13 cellular contexts compared by ENCODE assay signal in the genomic region with DNA sequence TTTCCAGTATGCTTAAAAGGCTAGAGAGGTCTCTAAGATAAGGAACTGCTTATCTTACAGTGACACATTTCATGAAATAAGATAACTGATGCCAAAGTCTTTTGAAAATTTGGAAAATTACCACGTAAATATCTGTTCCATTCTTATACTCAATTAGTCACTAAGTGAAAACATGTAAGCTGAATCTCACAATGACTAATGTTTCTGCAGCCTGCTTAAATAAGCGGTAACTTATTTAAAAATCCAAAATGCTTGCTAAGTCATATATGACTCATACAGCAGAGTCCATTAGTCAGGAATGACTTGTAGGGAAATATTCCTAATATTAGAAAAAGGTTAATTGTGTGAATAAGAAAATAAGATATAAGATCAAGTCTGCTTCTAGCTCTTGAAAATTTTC. TPM values are rescaled to one million over a fixed set of nuclear protein-coding genes. Genes with fewer than 3 reads are reported as not detected.
A peak's percentile ranks its signal among the peaks of the same experiment; 100 is the strongest.
DNase-seq lines count a peak whose midpoint lies in the region; ATAC-seq and TF ChIP-seq lines count a peak whose summit lies in the region.
"Had no signal": no experiment of that assay in that cellular context is flagged by ENCODE, and none has a peak within 500 bp of the region (broad histone marks: within the 10 kb centered on the region; RNA-seq: fewer than 3 reads in every experiment).

No MANE protein-coding gene starts in this region.

- H3K4me3 ChIP-seq in brain microvascular endothelial cell (ENCODE audit: low read depth, low read length) (no peak overlapping the region), mesenchymal stem cell (ENCODE audit: insufficient read depth in 1 of 2, low read depth in 1 of 2, low read length in 2 of 2) (no peak overlapping the region), left lung (no peak overlapping the region)
- H3K4me3 ChIP-seq: cardiac muscle cell, SK-N-MC had no signal

- H2BK120ac ChIP-seq in mesenchymal stem cell (ENCODE audit: low read depth, low read length) = no peak overlapping the region

- H3K9me3 ChIP-seq in mesenchymal stem cell (ENCODE audit: control insufficient read depth, low read length) = no peaks in the 10 kb centered on the region
- no peaks in the 10 kb centered on the region for H3K9me3 ChIP-seq in left lung
- H3K9me3 ChIP-seq in CD4-positive, alpha-beta T cell (ENCODE audit: control insufficient read depth, low read length) = no peaks in the 10 kb centered on the region

- H3K23ac ChIP-seq in mesenchymal stem cell (ENCODE audit: low read length in 2 of 2) = no peak overlapping the region

- no peak overlapping the region for H3K18ac ChIP-seq in mesenchymal stem cell (ENCODE audit: low read depth in 1 of 2, low read length in 2 of 2)

- no peaks in the 10 kb centered on the region for H3K79me1 ChIP-seq in mesenchymal stem cell (replicated peaks; ENCODE audit: low read length, poor library complexity, severe bottlenecking)

- H3K27me3 ChIP-seq in brain microvascular endothelial cell (replicated peaks) (no peaks in the 10 kb centered on the region), mesenchymal stem cell (ENCODE audit: control insufficient read depth in 1 of 2, insufficient read depth in 1 of 2, low read length in 2 of 2) (no peaks in the 10 kb centered on the region), left lung (no peaks in the 10 kb centered on the region)
- H3K27me3 ChIP-seq in CD4-positive, alpha-beta T cell (ENCODE audit: control insufficient read depth, insufficient read depth, low read length) = no peaks in the 10 kb centered on the region
- H3K27me3 ChIP-seq: cardiac muscle cell had no signal

- H2AFZ ChIP-seq in mesenchymal stem cell (ENCODE audit: low read depth, low read length) = no peak overlapping the region

- no peaks in the 10 kb centered on the region for H3K9me3 Mint-ChIP-seq in CD4-positive, alpha-beta T cell
- H3K9me3 Mint-ChIP-seq: activated CD4-positive, alpha-beta memory T cell treated with anti-CD3 and anti-CD28 coated beads for 36 hours had no signal

- H3K9ac ChIP-seq in mesenchymal stem cell (ENCODE audit: low read length) = peak overlapping the region; percentile 41

- H3K4me1 ChIP-seq in mesenchymal stem cell (ENCODE audit: control insufficient read depth, insufficient read depth, low read depth, low read length) (peaks cover 8% of the 10 kb centered on the region), left lung (peaks cover 0 to 24% of the 10 kb centered on the region in 2 donors)

- ATAC-seq in HG02973 (IDR thresholded peaks at IDR 0.05; ENCODE audit: unreplicated experiment) (peak; percentile 41), left lung (no peak), GM21529 (IDR thresholded peaks at IDR 0.05; ENCODE audit: unreplicated experiment) (no peak)
- ATAC-seq in CD4-positive, alpha-beta T cell (ENCODE audit: poor library complexity) = no peak

- H2AK5ac ChIP-seq in mesenchymal stem cell (ENCODE audit: low read length, severe bottlenecking) = no peak overlapping the region

- no peak overlapping the region for H3K27ac Mint-ChIP-seq in CD4-positive, alpha-beta T cell
- H3K27ac Mint-ChIP-seq: activated CD4-positive, alpha-beta memory T cell treated with anti-CD3 and anti-CD28 coated beads for 36 hours had no signal

- no peaks in the 10 kb centered on the region for H3K36me3 Mint-ChIP-seq in CD4-positive, alpha-beta T cell (ENCODE audit: low read depth)
- H3K36me3 Mint-ChIP-seq: activated CD4-positive, alpha-beta memory T cell treated with anti-CD3 and anti-CD28 coated beads for 36 hours had no signal

- H3K36me3 ChIP-seq in brain microvascular endothelial cell (replicated peaks) (no peaks in the 10 kb centered on the region), mesenchymal stem cell (ENCODE audit: control insufficient read depth in 1 of 2, insufficient read depth in 2 of 2, low read depth in 1 of 2, low read length in 2 of 2) (no peaks in the 10 kb centered on the region), left lung (no peaks in the 10 kb centered on the region)
- H3K36me3 ChIP-seq: cardiac muscle cell had no signal

- H4K8ac ChIP-seq in mesenchymal stem cell (ENCODE audit: low read length) = no peak overlapping the region

- H3K27ac ChIP-seq in brain microvascular endothelial cell = peak overlapping the region; percentile 47
- H3K27ac ChIP-seq in mesenchymal stem cell (ENCODE audit: low read length, poor library complexity, severe bottlenecking) = peak overlapping the region; percentile 38
- H3K27ac ChIP-seq in left lung = no peak overlapping the region
- no peak overlapping the region for H3K27ac ChIP-seq in CD4-positive, alpha-beta T cell (ENCODE audit: low read depth, low read length)
- H3K27ac ChIP-seq: cardiac muscle cell, SK-N-MC had no signal

- WGBS in mesenchymal stem cell = 0% methylated on average over 1 of the region's 2 CpGs

- peak; percentile 18 for DNase-seq in Daoy (ENCODE audit: low read depth)
- DNase-seq in brain microvascular endothelial cell = peak; percentile 32
- DNase-seq in mesenchymal stem cell = peak; percentile 82
- no peak for DNase-seq in left lung
- DNase-seq in NCI-H1436 (lab: John Stamatoyannopoulos, UW) = no peak
- DNase-seq in CD4-positive, alpha-beta T cell = no peak
- DNase-seq: activated CD4-positive, alpha-beta memory T cell treated with anti-CD3 and anti-CD28 coated beads for 36 hours; DND-41; posterior cingulate gyrus had no signal

- in situ Hi-C loops in brain microvascular endothelial cell (cut with HindIII; ENCODE audit: low pct_ligation_motif_present, low sequenced_read_pairs) = no loop called here

- no peak overlapping the region for H2BK15ac ChIP-seq in mesenchymal stem cell (ENCODE audit: low read depth, poor library complexity, severe bottlenecking)

- H3K4me3 Mint-ChIP-seq in CD4-positive, alpha-beta T cell = no peak overlapping the region
- H3K4me3 Mint-ChIP-seq: activated CD4-positive, alpha-beta memory T cell treated with anti-CD3 and anti-CD28 coated beads for 36 hours had no signal

- intact Hi-C loops in left lung (cut with DNase I) = no loop called here
- intact Hi-C loops in CD4-positive, alpha-beta T cell (cut with DNase I, micrococcal nuclease) = no loop called here

- no peak overlapping the region for H3K4ac ChIP-seq in mesenchymal stem cell (ENCODE audit: low read depth in 1 of 2, low read length in 2 of 2)

- no peak overlapping the region for H4K91ac ChIP-seq in mesenchymal stem cell (ENCODE audit: low read length)

- no peak overlapping the region for H3K4me2 ChIP-seq in mesenchymal stem cell (ENCODE audit: low read length, poor library complexity, severe bottlenecking)

- POLR2A ChIA-PET in CD4-positive, alpha-beta T cell (lab: Charles Lee) = no interaction called here

- H3K4me1 Mint-ChIP-seq in CD4-positive, alpha-beta T cell (ENCODE audit: low read depth) = peaks cover 6% of the 10 kb centered on the region

- peaks cover 11% of the 10 kb centered on the region for H3K27me3 Mint-ChIP-seq in CD4-positive, alpha-beta T cell

- CTCF ChIA-PET in CD4-positive, alpha-beta T cell (lab: Charles Lee) = no interaction called here

- no peak overlapping the region for H2BK12ac ChIP-seq in mesenchymal stem cell (ENCODE audit: low read length in 2 of 2)

- H3K14ac ChIP-seq in mesenchymal stem cell (ENCODE audit: low read length in 2 of 2) = no peak overlapping the region

- TF ChIP-seq CTCF in brain microvascular endothelial cell (IDR thresholded peaks at IDR 0.05; ENCODE audit: low read depth, low read length, missing control alignments) (no peak), left lung (IDR thresholded peaks at IDR 0.05) (no peak)
- no peak for TF ChIP-seq CTCF in CD4-positive, alpha-beta T cell (IDR thresholded peaks at IDR 0.05)

- H2BK5ac ChIP-seq in mesenchymal stem cell (ENCODE audit: low read depth, low read length, poor library complexity, severe bottlenecking) = no peak overlapping the region

RNA-seq across cellular contexts. Expression of a gene that starts 27.8 kb away (rescaled TPM):
- total RNA-seq in Daoy (2014; rRNA removed; shearing (Covaris generic)) = 0.23 TPM in 1 of 2 replicates, not detected in the other
- 0.41 TPM for polyA plus RNA-seq in mesenchymal stem cell (2013, experiment 1 of 2)
- 0.25 TPM for polyA plus RNA-seq in mesenchymal stem cell (2013, experiment 2 of 2)
- total RNA-seq in left lung = under 1 TPM in 1 of 2 donors, not detected in 1; 0.26 TPM
- not detected for total RNA-seq in CD4-positive, alpha-beta T cell
- total RNA-seq: cardiac muscle cell had no signal
- polyA plus RNA-seq: cardiac muscle cell had no signal

Comparison
In these comparisons a context has a peak if more than half of its experiments do, and no peak if none do; other contexts are left out.
1. DNase-seq: peak in Daoy (single experiment), brain microvascular endothelial cell (single experiment) and mesenchymal stem cell (single experiment); none in left lung (0 of 2), NCI-H1436 (single experiment) and CD4-positive, alpha-beta T cell (0 of 10).
2. H3K27ac ChIP-seq: peak in brain microvascular endothelial cell (single experiment) and mesenchymal stem cell (single experiment); none in left lung (0 of 2) and CD4-positive, alpha-beta T cell (single experiment).